18 cellular contexts compared by ENCODE assay signal in the genomic region with DNA sequence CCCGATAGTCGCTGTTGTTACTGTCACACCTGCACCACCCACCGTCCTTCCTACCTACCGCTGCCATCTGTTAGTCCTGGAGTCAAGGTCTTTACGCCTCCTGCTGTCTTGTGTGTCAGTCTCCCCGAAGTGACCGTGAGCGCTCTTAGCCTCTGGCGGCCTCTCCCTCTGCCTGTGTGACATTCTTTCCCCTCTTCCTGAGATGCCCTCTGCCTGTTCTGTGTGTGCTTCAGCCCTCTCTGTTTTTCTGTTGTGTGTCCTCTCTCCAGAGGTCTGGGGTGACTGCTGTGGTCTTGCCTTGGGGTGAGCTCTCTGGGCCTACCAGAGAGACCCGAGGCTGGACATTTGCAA. TPM values are rescaled to one million over a fixed set of nuclear protein-coding genes. Genes with fewer than 3 reads are reported as not detected.
"Had no signal": no experiment of that assay in that cellular context is flagged by ENCODE, and none has a peak within 500 bp of the region (broad histone marks: within the 10 kb centered on the region; RNA-seq: fewer than 3 reads in every experiment).

No MANE protein-coding gene starts in this region.

- H3K27me3 ChIP-seq: brain microvascular endothelial cell, left lung, right atrium auricular region, tibial nerve had no signal

- H3K27ac ChIP-seq: brain microvascular endothelial cell, left lung, right atrium auricular region had no signal

- DNase-seq: activated CD4-positive, CD25-positive, alpha-beta regulatory T cell; activated gamma-delta T cell; activated T-cell treated with anti-CD3 and anti-CD28 coated beads for 4 hours; amygdala; brain microvascular endothelial cell; foreskin fibroblast; left lung; mesendoderm; small intestine; T-helper 1 cell had no signal

- H3K4me3 ChIP-seq: left lung, right atrium auricular region, tibial nerve had no signal

- FAIRE-seq: endometrium, keratinocyte, small intestine had no signal

- ATAC-seq: esophagus mucosa, left lung had no signal

- H3K9me3 ChIP-seq: left lung, right atrium auricular region, tibial nerve had no signal

RNA-seq across cellular contexts. Expression of a gene that starts 54.9 kb away (rescaled TPM):
- total RNA-seq: activated CD4-positive, alpha-beta T cell treated with anti-CD3 and anti-CD28 coated beads, Interleukin-2, amount 10 ng/mL, durations not matched to agents 7 days and 5 days; activated CD8-positive, alpha-beta memory T cell treated with anti-CD3 and anti-CD28 coated beads for 36 hours; esophagus mucosa; right atrium auricular region had no signal
- polyA plus RNA-seq: keratinocyte, neural cell, small intestine had no signal
